In the genomic region with DNA sequence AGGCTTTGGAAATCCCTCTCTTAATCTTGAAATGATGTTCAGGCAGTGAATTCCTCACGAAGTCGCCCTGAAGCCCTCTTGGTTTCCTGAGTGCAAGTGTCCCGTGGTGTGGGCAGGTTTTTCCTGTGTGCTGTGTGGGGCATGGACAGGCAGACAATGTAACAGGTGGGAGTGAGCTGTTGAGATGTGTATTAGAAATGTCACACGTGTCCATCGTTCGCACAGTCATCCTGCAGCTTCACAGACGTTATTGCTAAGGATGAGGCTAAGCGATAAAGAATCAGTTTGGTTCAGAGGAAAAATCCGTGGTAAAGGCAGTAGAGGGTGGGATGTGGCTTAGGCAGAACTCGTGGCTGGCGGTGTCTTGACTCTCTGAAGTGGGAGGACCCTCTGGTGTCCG, we compare ENCODE assay signal across 22 cellular contexts. TPM values are rescaled to one million over a fixed set of nuclear protein-coding genes. Genes with fewer than 3 reads are reported as not detected.
DNase-seq lines count a peak whose midpoint lies in the region; ATAC-seq, FAIRE-seq and TF ChIP-seq lines count a peak whose summit lies in the region.
"Had no signal": no experiment of that assay in that cellular context is flagged by ENCODE, and none has a peak within 500 bp of the region (broad histone marks: within the 10 kb centered on the region; RNA-seq: fewer than 3 reads in every experiment).

No MANE protein-coding gene starts in this region.

- no peaks in the 10 kb centered on the region for H3K4me1 ChIP-seq in OCI-LY7 (ENCODE audit: insufficient read depth, low read length, poor library complexity, severe bottlenecking)
- H3K4me1 ChIP-seq in trophoblast cell (ENCODE audit: control insufficient read depth in 1 of 2, insufficient read depth in 2 of 2, low read length in 2 of 2) = peaks cover 4 to 5% of the 10 kb centered on the region in 2 experiments

- peak overlapping the region; percentile 31 for H3K27ac Mint-ChIP-seq in activated T-cell treated with anti-CD3 and anti-CD28 coated beads, Interleukin-2, amount 50 U/mL, for 24 hours
- no peak overlapping the region for H3K27ac Mint-ChIP-seq in endothelial cell (ENCODE audit: unreplicated experiment)
- no peak overlapping the region for H3K27ac Mint-ChIP-seq in activated naive CD4-positive, alpha-beta T cell treated with anti-CD3 and anti-CD28 coated beads, Interleukin-2, amount 10 ng/mL, durations not matched to agents 7 days and 5 days
- H3K27ac Mint-ChIP-seq: CD14-positive monocyte; CD8-positive, alpha-beta T cell; IgD-negative memory B cell had no signal

- no peaks in the 10 kb centered on the region for H3K27me3 Mint-ChIP-seq in activated T-cell treated with anti-CD3 and anti-CD28 coated beads, Interleukin-2, amount 50 U/mL, for 24 hours
- no peaks in the 10 kb centered on the region for H3K27me3 Mint-ChIP-seq in activated T-cell treated with anti-CD3 and anti-CD28 coated beads, Interleukin-2, amount 50 U/mL, for 4 hours (ENCODE audit: low read depth)
- H3K27me3 Mint-ChIP-seq in endothelial cell (ENCODE audit: unreplicated experiment) = peaks cover 6% of the 10 kb centered on the region
- H3K27me3 Mint-ChIP-seq in activated naive CD4-positive, alpha-beta T cell treated with anti-CD3 and anti-CD28 coated beads, Interleukin-2, amount 10 ng/mL, durations not matched to agents 7 days and 5 days = no peaks in the 10 kb centered on the region
- H3K27me3 Mint-ChIP-seq: IgD-negative memory B cell had no signal

- H3K4me2 ChIP-seq in OCI-LY7 (ENCODE audit: low read length) = no peak overlapping the region
- no peak overlapping the region for H3K4me2 ChIP-seq in trophoblast cell (ENCODE audit: low read length)
- H3K4me2 ChIP-seq: BLaER1 had no signal

- no peak overlapping the region for H3K18ac ChIP-seq in trophoblast cell (ENCODE audit: low read length)

- TF ChIP-seq CTCF in OCI-LY7 (conservative IDR thresholded peaks at IDR 0.05; ENCODE audit: low read length) (no peak), bronchial epithelial cell (IDR thresholded peaks at IDR 0.05; ENCODE audit: insufficient read depth, low read length, severe bottlenecking) (no peak), endothelial cell (IDR thresholded peaks at IDR 0.05; ENCODE audit: unreplicated experiment) (no peak)

- H4K91ac ChIP-seq in trophoblast cell (ENCODE audit: low read depth, low read length) = no peak overlapping the region

- H3K14ac ChIP-seq in trophoblast cell (ENCODE audit: low read length) = no peak overlapping the region

- POLR2A ChIA-PET in OCI-LY7 (lab: Charles Lee) = no interaction called here

- H3K23ac ChIP-seq in trophoblast cell (ENCODE audit: low read length) = no peak overlapping the region

- no peak overlapping the region for H3K9ac ChIP-seq in trophoblast cell (ENCODE audit: low read length)
- H3K9ac ChIP-seq: BLaER1, GM23248 had no signal

- no CpG with 5 or more reads among the region's 12 CpGs for WGBS in trophoblast cell (ENCODE audit: extremely low coverage, insufficient coverage, insufficient read length)

- no peaks in the 10 kb centered on the region for H3K79me2 ChIP-seq in OCI-LY7 (ENCODE audit: insufficient read depth, low read depth, low read length)
- no peaks in the 10 kb centered on the region for H3K79me2 ChIP-seq in trophoblast cell (ENCODE audit: control insufficient read depth, insufficient read depth, low read length, poor library complexity)

- H3K27ac ChIP-seq in OCI-LY7 (ENCODE audit: low read depth, low read length, poor library complexity, severe bottlenecking) (no peak overlapping the region), trophoblast cell (ENCODE audit: low read depth, low read length) (no peak overlapping the region)
- H3K27ac ChIP-seq: BLaER1, GM23248, HL-60 had no signal

- no peak overlapping the region for H3K4me3 Mint-ChIP-seq in activated T-cell treated with anti-CD3 and anti-CD28 coated beads, Interleukin-2, amount 50 U/mL, for 24 hours
- H3K4me3 Mint-ChIP-seq in activated T-cell treated with anti-CD3 and anti-CD28 coated beads, Interleukin-2, amount 50 U/mL, for 4 hours = no peak overlapping the region
- H3K4me3 Mint-ChIP-seq in endothelial cell (ENCODE audit: unreplicated experiment) = no peak overlapping the region
- no peak overlapping the region for H3K4me3 Mint-ChIP-seq in activated naive CD4-positive, alpha-beta T cell treated with anti-CD3 and anti-CD28 coated beads, Interleukin-2, amount 10 ng/mL, durations not matched to agents 7 days and 5 days
- H3K4me3 Mint-ChIP-seq: CD14-positive monocyte; CD8-positive, alpha-beta T cell; IgD-negative memory B cell had no signal

- no peak overlapping the region for H2BK5ac ChIP-seq in trophoblast cell (ENCODE audit: low read depth, low read length, poor library complexity)

- intact Hi-C loops in OCI-LY7 (cut with micrococcal nuclease; ENCODE audit: unreplicated experiment) = no loop called here

- no peak for ATAC-seq in activated T-cell treated with anti-CD3 and anti-CD28 coated beads, Interleukin-2, amount 50 U/mL, for 4 hours
- no peak for ATAC-seq in HG02610 (IDR thresholded peaks at IDR 0.05; ENCODE audit: unreplicated experiment)
- ATAC-seq: CD8-positive, alpha-beta T cell; HCT116 had no signal

- no peaks in the 10 kb centered on the region for H3K4me1 Mint-ChIP-seq in activated T-cell treated with anti-CD3 and anti-CD28 coated beads, Interleukin-2, amount 50 U/mL, for 24 hours (ENCODE audit: low read depth)
- no peaks in the 10 kb centered on the region for H3K4me1 Mint-ChIP-seq in activated T-cell treated with anti-CD3 and anti-CD28 coated beads, Interleukin-2, amount 50 U/mL, for 4 hours (ENCODE audit: low read depth)
- no peaks in the 10 kb centered on the region for H3K4me1 Mint-ChIP-seq in endothelial cell (ENCODE audit: unreplicated experiment)
- no peaks in the 10 kb centered on the region for H3K4me1 Mint-ChIP-seq in activated naive CD4-positive, alpha-beta T cell treated with anti-CD3 and anti-CD28 coated beads, Interleukin-2, amount 10 ng/mL, durations not matched to agents 7 days and 5 days
- H3K4me1 Mint-ChIP-seq: CD14-positive monocyte, IgD-negative memory B cell had no signal

- H3K36me3 ChIP-seq in OCI-LY7 (ENCODE audit: insufficient read depth, low read length) (peaks cover 98% of the 10 kb centered on the region), bronchial epithelial cell (ENCODE audit: control insufficient read depth, insufficient read depth, low read length) (peaks cover 34% of the 10 kb centered on the region), trophoblast cell (ENCODE audit: control insufficient read depth in 1 of 2, insufficient read depth in 2 of 2, low read length in 2 of 2) (peaks cover 77 to 82% of the 10 kb centered on the region in 2 experiments)

- no peak overlapping the region for H4K8ac ChIP-seq in trophoblast cell (ENCODE audit: low read depth, low read length)

- H3K36me3 Mint-ChIP-seq in activated T-cell treated with anti-CD3 and anti-CD28 coated beads, Interleukin-2, amount 50 U/mL, for 24 hours (ENCODE audit: low read depth) = peaks cover 95% of the 10 kb centered on the region
- H3K36me3 Mint-ChIP-seq in activated T-cell treated with anti-CD3 and anti-CD28 coated beads, Interleukin-2, amount 50 U/mL, for 4 hours (ENCODE audit: insufficient read depth) = peaks cover 48% of the 10 kb centered on the region
- H3K36me3 Mint-ChIP-seq in endothelial cell (ENCODE audit: low read depth, unreplicated experiment) = peaks cover 68% of the 10 kb centered on the region
- peaks cover 62% of the 10 kb centered on the region for H3K36me3 Mint-ChIP-seq in activated naive CD4-positive, alpha-beta T cell treated with anti-CD3 and anti-CD28 coated beads, Interleukin-2, amount 10 ng/mL, durations not matched to agents 7 days and 5 days

- no peak overlapping the region for H2BK12ac ChIP-seq in trophoblast cell (ENCODE audit: low read length)

- H2AFZ ChIP-seq in OCI-LY7 (ENCODE audit: low read length) (no peak overlapping the region), trophoblast cell (ENCODE audit: insufficient read depth, low read length, poor library complexity) (no peak overlapping the region)
- H2AFZ ChIP-seq: GM23248 had no signal

- no peaks in the 10 kb centered on the region for H3K9me3 Mint-ChIP-seq in activated T-cell treated with anti-CD3 and anti-CD28 coated beads, Interleukin-2, amount 50 U/mL, for 24 hours
- no peaks in the 10 kb centered on the region for H3K9me3 Mint-ChIP-seq in activated T-cell treated with anti-CD3 and anti-CD28 coated beads, Interleukin-2, amount 50 U/mL, for 4 hours
- H3K9me3 Mint-ChIP-seq in endothelial cell (ENCODE audit: unreplicated experiment) = no peaks in the 10 kb centered on the region
- H3K9me3 Mint-ChIP-seq in activated naive CD4-positive, alpha-beta T cell treated with anti-CD3 and anti-CD28 coated beads, Interleukin-2, amount 10 ng/mL, durations not matched to agents 7 days and 5 days = no peaks in the 10 kb centered on the region
- H3K9me3 Mint-ChIP-seq: CD14-positive monocyte; CD8-positive, alpha-beta T cell; IgD-negative memory B cell had no signal

- H3K9me3 ChIP-seq in OCI-LY7 (ENCODE audit: low read length) = no peaks in the 10 kb centered on the region
- peaks cover 2% of the 10 kb centered on the region for H3K9me3 ChIP-seq in trophoblast cell (ENCODE audit: insufficient read depth, low read depth, low read length)
- H3K9me3 ChIP-seq: BLaER1 had no signal

- no peaks in the 10 kb centered on the region for H4K20me1 ChIP-seq in OCI-LY7 (ENCODE audit: insufficient read depth, low read length)

- no peak overlapping the region for H4K12ac ChIP-seq in trophoblast cell (ENCODE audit: low read depth, low read length)

- BruUV-seq in OCI-LY7 (replicated peaks; lab: Mats Ljungman, UMichigan) = TSS peak; percentile 45

- H3K4ac ChIP-seq in trophoblast cell (ENCODE audit: low read depth, low read length) = no peak overlapping the region

- H3K4me3 ChIP-seq in OCI-LY7 (ENCODE audit: low read depth, low read length, poor library complexity, severe bottlenecking) (no peak overlapping the region), bronchial epithelial cell (ENCODE audit: low read depth, low read length) (no peak overlapping the region), trophoblast cell (ENCODE audit: low read depth, low read length) (peak overlapping the region; percentile 16)
- H3K4me3 ChIP-seq: BLaER1, GM23248 had no signal

- H3K27me3 ChIP-seq in bronchial epithelial cell (ENCODE audit: control insufficient read depth, insufficient read depth, low read length) = no peaks in the 10 kb centered on the region
- H3K27me3 ChIP-seq in trophoblast cell (ENCODE audit: insufficient read depth, low read length) = no peaks in the 10 kb centered on the region
- H3K27me3 ChIP-seq: BLaER1 had no signal

- no peak overlapping the region for H2AK5ac ChIP-seq in trophoblast cell (ENCODE audit: low read length)

- peak; percentile 23 for FAIRE-seq in bronchial epithelial cell (lab: Jason Lieb, UNC)
- FAIRE-seq: GM18507, H54 had no signal

- CTCF ChIA-PET in OCI-LY7 (lab: Charles Lee; ENCODE audit: unreplicated experiment) = no interaction called here
- CTCF ChIA-PET in activated naive CD4-positive, alpha-beta T cell treated with anti-CD3 and anti-CD28 coated beads, Interleukin-2, amount 10 ng/mL, durations not matched to agents 7 days and 5 days (lab: Charles Lee) = interaction anchor here (1.2 kb wide), 1 partner anchor 73 kb away, joined by 3 read pairs; no protein-coding TSS in a partner anchor

- H3K79me1 ChIP-seq in trophoblast cell (ENCODE audit: low read length) = no peaks in the 10 kb centered on the region

- H2BK120ac ChIP-seq in trophoblast cell (ENCODE audit: insufficient read depth, low read length, poor library complexity) = no peak overlapping the region

- H3K9me2 ChIP-seq in OCI-LY7 (ENCODE audit: insufficient read depth, low read length) = no peaks in the 10 kb centered on the region

- no peak for DNase-seq in activated T-cell treated with anti-CD3 and anti-CD28 coated beads, Interleukin-2, amount 50 U/mL, for 24 hours
- no peak for DNase-seq in activated T-cell treated with anti-CD3 and anti-CD28 coated beads, Interleukin-2, amount 50 U/mL, for 4 hours
- DNase-seq in OCI-LY7 (ENCODE audit: low spot score) (no peak), bronchial epithelial cell (ENCODE audit: low read depth) (no peak), trophoblast cell (no peak), endothelial cell (ENCODE audit: low spot score) (no peak)
- DNase-seq in activated naive CD4-positive, alpha-beta T cell treated with anti-CD3 and anti-CD28 coated beads, Interleukin-2, amount 10 ng/mL, durations not matched to agents 7 days and 5 days = no peak
- DNase-seq: 8988T; Calu3; CD8-positive, alpha-beta T cell; DMS79 treated with DMSO at 0.1 percent for 48 hours; GF-D8; GM23248; KG1 had no signal

RNA-seq across cellular contexts. Expression of a gene that starts 51.7 kb away (rescaled TPM):
- total RNA-seq in activated T-cell treated with anti-CD3 and anti-CD28 coated beads, Interleukin-2, amount 50 U/mL, for 4 hours = 100 to 1,000 TPM; 160 to 168 (median 162) TPM
- total RNA-seq in OCI-LY7 (2014; rRNA removed; shearing (Covaris generic)) = 360 and 409 TPM in 2 replicates
- total RNA-seq in OCI-LY7 (2022) (554 and 581 TPM in 2 replicates), bronchial epithelial cell (49.2 and 68.6 TPM in 2 replicates), endothelial cell (ENCODE audit: unreplicated experiment) (238 TPM)
- polyA plus RNA-seq in trophoblast cell (2013) = 117 and 121 TPM in 2 replicates
